ENCODE assay signal across 20 cellular contexts in genomic region chr6:157579467-157580031, GRCh38.
DNase-seq lines count a peak whose midpoint lies in the region; ATAC-seq and TF ChIP-seq lines count a peak whose summit lies in the region.
"Had no signal": no experiment of that assay in that cellular context is flagged by ENCODE, and none has a peak within 500 bp of the region (broad histone marks: within the 10 kb centered on the region; RNA-seq: fewer than 3 reads in every experiment).

No MANE protein-coding gene starts in this region.

- H3K4me3 Mint-ChIP-seq in endothelial cell (ENCODE audit: unreplicated experiment) (no peak overlapping the region), memory B cell (no peak overlapping the region)
- no peak overlapping the region for H3K4me3 Mint-ChIP-seq in stimulated activated memory B cell treated with anti-CD40 and anti-IgM and Interleukin-4, amounts not matched to agents 10 μg/mL and 1 μg/mL and 100 μg/mL, for 72 hours
- H3K4me3 Mint-ChIP-seq: activated CD4-positive, alpha-beta T cell treated with anti-CD3 and anti-CD28 coated beads for 36 hours; activated naive CD8-positive, alpha-beta T cell; central memory CD8-positive, alpha-beta T cell; GM23338; neural progenitor cell had no signal

- DNase-seq in Ammon's horn (ENCODE audit: low spot score): peak; percentile 44
- DNase-seq in NCI-H226: peak; percentile 92
- no peak for DNase-seq in endothelial cell (ENCODE audit: low spot score)
- DNase-seq in memory B cell (ENCODE audit: low spot score in 2 of 2): no peak
- DNase-seq in NCI-H2196 treated with DMSO at 0.1 percent for 48 hours (lab: John Stamatoyannopoulos, UW; ENCODE audit: unreplicated experiment): no peak
- DNase-seq in DMS79 treated with DMSO at 0.1 percent for 48 hours (lab: John Stamatoyannopoulos, UW): no peak
- no peak for DNase-seq in BE2C
- DNase-seq: activated CD4-positive, alpha-beta T cell treated with anti-CD3 and anti-CD28 coated beads for 36 hours; hypothalamus; lower lobe of right lung; NCI-H2029; NCI-H748 treated with DMSO at 0.1 percent for 48 hours; stimulated activated naive CD4-positive, alpha-beta T cell treated with Interleukin-2 at 50 U/mL for 16 hours; T-helper 2 cell had no signal

- H3K4me1 Mint-ChIP-seq in endothelial cell (ENCODE audit: unreplicated experiment) (peaks cover 20% of the 10 kb centered on the region), memory B cell (peaks cover 44% of the 10 kb centered on the region)
- H3K4me1 Mint-ChIP-seq in stimulated activated memory B cell treated with anti-CD40 and anti-IgM and Interleukin-4, amounts not matched to agents 10 μg/mL and 1 μg/mL and 100 μg/mL, for 72 hours: peaks cover 64% of the 10 kb centered on the region
- H3K4me1 Mint-ChIP-seq: GM23338, neural progenitor cell had no signal

- ATAC-seq in memory B cell (ENCODE audit: low read depth): no peak
- no peak for ATAC-seq in stimulated activated memory B cell treated with anti-CD40 and anti-IgM and Interleukin-4, amounts not matched to agents 10 μg/mL and 1 μg/mL and 100 μg/mL, for 72 hours
- ATAC-seq: activated CD4-positive, alpha-beta T cell treated with anti-CD3 and anti-CD28 coated beads for 36 hours; GM23338 had no signal

- H3K4me3 ChIP-seq in BE2C (ENCODE audit: low read depth, low read length): no peak overlapping the region
- H3K4me3 ChIP-seq: GM23338, lower lobe of right lung, neural progenitor cell, vagina had no signal

- no peak for TF ChIP-seq CTCF in endothelial cell (IDR thresholded peaks at IDR 0.05; ENCODE audit: unreplicated experiment)
- TF ChIP-seq CTCF in BE2C (IDR thresholded peaks at IDR 0.05; ENCODE audit: low read depth, low read length): no peak

- H3K9me3 Mint-ChIP-seq in endothelial cell (ENCODE audit: unreplicated experiment): no peaks in the 10 kb centered on the region
- H3K9me3 Mint-ChIP-seq in memory B cell: peaks cover 5% of the 10 kb centered on the region
- H3K9me3 Mint-ChIP-seq in stimulated activated memory B cell treated with anti-CD40 and anti-IgM and Interleukin-4, amounts not matched to agents 10 μg/mL and 1 μg/mL and 100 μg/mL, for 72 hours: peaks cover 8% of the 10 kb centered on the region
- H3K9me3 Mint-ChIP-seq: central memory CD8-positive, alpha-beta T cell had no signal

- H3K36me3 Mint-ChIP-seq in endothelial cell (ENCODE audit: low read depth, unreplicated experiment): peaks cover 15% of the 10 kb centered on the region
- peaks cover 40% of the 10 kb centered on the region for H3K36me3 Mint-ChIP-seq in memory B cell
- H3K36me3 Mint-ChIP-seq in stimulated activated memory B cell treated with anti-CD40 and anti-IgM and Interleukin-4, amounts not matched to agents 10 μg/mL and 1 μg/mL and 100 μg/mL, for 72 hours: peaks cover 56% of the 10 kb centered on the region

- H3K27ac Mint-ChIP-seq in endothelial cell (ENCODE audit: unreplicated experiment): peak overlapping the region; percentile 7
- H3K27ac Mint-ChIP-seq in memory B cell: peak overlapping the region; percentile 32
- H3K27ac Mint-ChIP-seq in stimulated activated memory B cell treated with anti-CD40 and anti-IgM and Interleukin-4, amounts not matched to agents 10 μg/mL and 1 μg/mL and 100 μg/mL, for 72 hours: no peak overlapping the region
- H3K27ac Mint-ChIP-seq: activated CD4-positive, alpha-beta T cell treated with anti-CD3 and anti-CD28 coated beads for 36 hours; activated naive CD8-positive, alpha-beta T cell; GM23338; neural progenitor cell had no signal

- H3K36me3 ChIP-seq in BE2C: no peaks in the 10 kb centered on the region
- H3K36me3 ChIP-seq: lower lobe of right lung, neural progenitor cell, vagina had no signal

- no peaks in the 10 kb centered on the region for H3K4me1 ChIP-seq in BE2C
- H3K4me1 ChIP-seq: lower lobe of right lung, neural progenitor cell had no signal

- H3K27me3 Mint-ChIP-seq in endothelial cell (ENCODE audit: unreplicated experiment): no peaks in the 10 kb centered on the region
- no peaks in the 10 kb centered on the region for H3K27me3 Mint-ChIP-seq in memory B cell
- H3K27me3 Mint-ChIP-seq in stimulated activated memory B cell treated with anti-CD40 and anti-IgM and Interleukin-4, amounts not matched to agents 10 μg/mL and 1 μg/mL and 100 μg/mL, for 72 hours: no peaks in the 10 kb centered on the region
- H3K27me3 Mint-ChIP-seq: activated CD4-positive, alpha-beta T cell treated with anti-CD3 and anti-CD28 coated beads for 36 hours; activated naive CD8-positive, alpha-beta T cell; central memory CD8-positive, alpha-beta T cell had no signal

- no peaks in the 10 kb centered on the region for H3K27me3 ChIP-seq in BE2C
- H3K27me3 ChIP-seq: neural progenitor cell, vagina had no signal

- no peaks in the 10 kb centered on the region for H3K9me3 ChIP-seq in BE2C
- H3K9me3 ChIP-seq: lower lobe of right lung, vagina had no signal

Comparison
In these comparisons a context has a peak if more than half of its experiments do, and no peak if none do; other contexts are left out.
1. DNase-seq: peak in Ammon's horn (single experiment) and NCI-H226 (single experiment); none in endothelial cell (single experiment), memory B cell (0 of 2), NCI-H2196 treated with DMSO at 0.1 percent for 48 hours (single experiment), DMS79 treated with DMSO at 0.1 percent for 48 hours (single experiment) and BE2C (single experiment).